In genomic region chr10:63268798-63269503, GRCh38 we compare ENCODE assay signal across 8 cellular contexts.
DNase-seq lines count a peak whose midpoint lies in the region; ATAC-seq lines count a peak whose summit lies in the region.

No MANE protein-coding gene starts in this region.

- H3K4me1 ChIP-seq in CD4-positive, CD25-positive, alpha-beta regulatory T cell (ENCODE audit: control insufficient read depth, insufficient read depth, low read length, poor library complexity, severe bottlenecking), result peaks cover 31% of the 10 kb centered on the region

- CTCF ChIA-PET in activated CD4-positive, alpha-beta memory T cell treated with anti-CD3 and anti-CD28 coated beads, Interleukin-2, amount 10 ng/mL, durations not matched to agents 7 days and 5 days (lab: Charles Lee), result interaction anchor here (0.8 to 2.9 kb wide), 11 partner anchors 13 to 451 kb away, joined by 3 to 14 read pairs (median 7); no protein-coding TSS in a partner anchor

- POLR2A ChIA-PET in activated CD4-positive, alpha-beta memory T cell treated with anti-CD3 and anti-CD28 coated beads, Interleukin-2, amount 10 ng/mL, durations not matched to agents 7 days and 5 days (lab: Charles Lee), result interaction anchor here (0.6 to 5.3 kb wide), 36 partner anchors 9 to 1369 kb away, joined by 3 to 58 read pairs (median 6); partner anchors contain the start of genes ADO, ARID5B, JMJD1C and NRBF2

- no peaks in the 10 kb centered on the region for H3K27me3 ChIP-seq in CD4-positive, CD25-positive, alpha-beta regulatory T cell (ENCODE audit: control insufficient read depth, insufficient read depth, low read length)

- H3K9me3 Mint-ChIP-seq in CD4-positive, CD25-positive, alpha-beta regulatory T cell, result no peaks in the 10 kb centered on the region
- no peaks in the 10 kb centered on the region for H3K9me3 Mint-ChIP-seq in activated CD4-positive, alpha-beta memory T cell treated with anti-CD3 and anti-CD28 coated beads, Interleukin-2, amount 10 ng/mL, durations not matched to agents 7 days and 5 days

- H3K4me3 Mint-ChIP-seq in CD4-positive, CD25-positive, alpha-beta regulatory T cell, result peak overlapping the region; percentile 92 to 100 (median 98)
- H3K4me3 Mint-ChIP-seq in activated CD4-positive, alpha-beta memory T cell treated with anti-CD3 and anti-CD28 coated beads, Interleukin-2, amount 10 ng/mL, durations not matched to agents 7 days and 5 days, result peak overlapping the region; percentile 93

- H3K27ac ChIP-seq in CD4-positive, CD25-positive, alpha-beta regulatory T cell (ENCODE audit: insufficient read depth, low read length, poor library complexity, severe bottlenecking), result peak overlapping the region; percentile 95

- peak overlapping the region; percentile 100 for H3K4me3 ChIP-seq in CD4-positive, CD25-positive, alpha-beta regulatory T cell (ENCODE audit: low read depth, low read length)

- no peaks in the 10 kb centered on the region for H3K27me3 Mint-ChIP-seq in CD4-positive, CD25-positive, alpha-beta regulatory T cell
- H3K27me3 Mint-ChIP-seq in activated CD4-positive, alpha-beta memory T cell treated with anti-CD3 and anti-CD28 coated beads, Interleukin-2, amount 10 ng/mL, durations not matched to agents 7 days and 5 days, result no peaks in the 10 kb centered on the region

- H3K27ac Mint-ChIP-seq in CD4-positive, CD25-positive, alpha-beta regulatory T cell, result peak overlapping the region; percentile 98 to 100 (median 98)
- H3K27ac Mint-ChIP-seq in activated CD4-positive, alpha-beta memory T cell treated with anti-CD3 and anti-CD28 coated beads, Interleukin-2, amount 10 ng/mL, durations not matched to agents 7 days and 5 days, result peak overlapping the region; percentile 99

- peak; percentile 74 to 94 (median 91) for DNase-seq in CD4-positive, CD25-positive, alpha-beta regulatory T cell
- DNase-seq in NCI-H748 (lab: John Stamatoyannopoulos, UW; ENCODE audit: unreplicated experiment), result peak; percentile 94
- peak; percentile 86 for DNase-seq in activated CD4-positive, alpha-beta memory T cell treated with anti-CD3 and anti-CD28 coated beads, Interleukin-2, amount 10 ng/mL, durations not matched to agents 7 days and 5 days
- DNase-seq in effector CD8-positive, alpha-beta T cell (lab: John Stamatoyannopoulos, UW), result peak; percentile 62
- DNase-seq in lung microvascular endothelial cell (ENCODE audit: low read depth in 2 of 2), result peak; percentile 99
- peak; percentile 64 for DNase-seq in stimulated activated CD8-positive, alpha-beta memory T cell treated with anti-CD3 and anti-CD28 coated beads, Interleukin-12 subunit alpha, Interleukin-12 subunit beta, amount 100 ng/mL, for 1 hour (ENCODE audit: low read depth)

- peak; percentile 99 for ATAC-seq in CD4-positive, CD25-positive, alpha-beta regulatory T cell (ENCODE audit: low read depth in 2 of 2)
- ATAC-seq in GM19351 (IDR thresholded peaks at IDR 0.05; ENCODE audit: unreplicated experiment) (peak; percentile 95), HG03521 (IDR thresholded peaks at IDR 0.05; ENCODE audit: unreplicated experiment) (peak; percentile 94)

- peaks cover 8 to 31% (median 21%) of the 10 kb centered on the region in 4 donors for H3K4me1 Mint-ChIP-seq in CD4-positive, CD25-positive, alpha-beta regulatory T cell
- H3K4me1 Mint-ChIP-seq in activated CD4-positive, alpha-beta memory T cell treated with anti-CD3 and anti-CD28 coated beads, Interleukin-2, amount 10 ng/mL, durations not matched to agents 7 days and 5 days, result peaks cover 21% of the 10 kb centered on the region

- H3K9me3 ChIP-seq in CD4-positive, CD25-positive, alpha-beta regulatory T cell (ENCODE audit: control insufficient read depth in 2 of 2, low read length in 2 of 2), result no peaks in the 10 kb centered on the region

- no peaks in the 10 kb centered on the region for H3K36me3 ChIP-seq in CD4-positive, CD25-positive, alpha-beta regulatory T cell (ENCODE audit: control insufficient read depth, insufficient read depth, low read length)

- no peaks in the 10 kb centered on the region for H3K36me3 Mint-ChIP-seq in CD4-positive, CD25-positive, alpha-beta regulatory T cell
- peaks cover 12% of the 10 kb centered on the region for H3K36me3 Mint-ChIP-seq in activated CD4-positive, alpha-beta memory T cell treated with anti-CD3 and anti-CD28 coated beads, Interleukin-2, amount 10 ng/mL, durations not matched to agents 7 days and 5 days (ENCODE audit: low read depth)

Comparison
In these comparisons a context has a peak if more than half of its experiments do, and no peak if none do; other contexts are left out.
1. Peak in every context shown above with its lines: DNase-seq, ATAC-seq, H3K4me3 ChIP-seq and H3K27ac ChIP-seq.